ENCODE assay signal across 1 cellular context in genomic region chr18:9876523-9876866, GRCh38.
TF ChIP-seq lines count a peak whose summit lies in the region.

No MANE protein-coding gene starts in this region.

TF ChIP-seq in endothelial cell of umbilical vein, 7 proteins besides CTCF, POLR2A, EP300 and RAD21:
- no peak for TF ChIP-seq MAX (IDR thresholded peaks at IDR 0.05; ENCODE audit: insufficient read depth, insufficient read length)
- no peak for TF ChIP-seq POLR2AphosphoS5 (IDR thresholded peaks at IDR 0.05; ENCODE audit: insufficient read depth, low read depth, low read length)
- TF ChIP-seq EZH2 (IDR thresholded peaks at IDR 0.05; ENCODE audit: borderline replicate concordance, low read depth, low read length, severe bottlenecking): no peak
- TF ChIP-seq JUN (IDR thresholded peaks at IDR 0.05; ENCODE audit: borderline replicate concordance, insufficient read depth, insufficient read length, low read depth): no peak
- no peak for TF ChIP-seq GATA2 (IDR thresholded peaks at IDR 0.05; ENCODE audit: insufficient read depth, insufficient read length, low read depth, low read length)
- TF ChIP-seq MYC (IDR thresholded peaks at IDR 0.05; ENCODE audit: low read depth, low read length): no peak
- no peak for TF ChIP-seq FOS (IDR thresholded peaks at IDR 0.05; ENCODE audit: borderline replicate concordance, insufficient read depth, low read length)
